1 cellular context compared by ENCODE assay signal in genomic region chr15:75620043-75620775, GRCh38.
TF ChIP-seq lines count a peak whose summit lies in the region.

No MANE protein-coding gene starts in this region.

TF ChIP-seq in GM23338, 12 proteins besides CTCF, POLR2A, EP300 and RAD21 (continued from another document):
- TF ChIP-seq ETS1 (IDR thresholded peaks at IDR 0.05) (no peak), EZH2phosphoT487 (IDR thresholded peaks at IDR 0.05; ENCODE audit: unreplicated experiment) (no peak), CREB1 (CRISPR knock-in tag; IDR thresholded peaks at IDR 0.05; ENCODE audit: low read depth) (no peak), STAT1 (IDR thresholded peaks at IDR 0.05; ENCODE audit: unreplicated experiment) (no peak)
- TF ChIP-seq, protein P1, sequence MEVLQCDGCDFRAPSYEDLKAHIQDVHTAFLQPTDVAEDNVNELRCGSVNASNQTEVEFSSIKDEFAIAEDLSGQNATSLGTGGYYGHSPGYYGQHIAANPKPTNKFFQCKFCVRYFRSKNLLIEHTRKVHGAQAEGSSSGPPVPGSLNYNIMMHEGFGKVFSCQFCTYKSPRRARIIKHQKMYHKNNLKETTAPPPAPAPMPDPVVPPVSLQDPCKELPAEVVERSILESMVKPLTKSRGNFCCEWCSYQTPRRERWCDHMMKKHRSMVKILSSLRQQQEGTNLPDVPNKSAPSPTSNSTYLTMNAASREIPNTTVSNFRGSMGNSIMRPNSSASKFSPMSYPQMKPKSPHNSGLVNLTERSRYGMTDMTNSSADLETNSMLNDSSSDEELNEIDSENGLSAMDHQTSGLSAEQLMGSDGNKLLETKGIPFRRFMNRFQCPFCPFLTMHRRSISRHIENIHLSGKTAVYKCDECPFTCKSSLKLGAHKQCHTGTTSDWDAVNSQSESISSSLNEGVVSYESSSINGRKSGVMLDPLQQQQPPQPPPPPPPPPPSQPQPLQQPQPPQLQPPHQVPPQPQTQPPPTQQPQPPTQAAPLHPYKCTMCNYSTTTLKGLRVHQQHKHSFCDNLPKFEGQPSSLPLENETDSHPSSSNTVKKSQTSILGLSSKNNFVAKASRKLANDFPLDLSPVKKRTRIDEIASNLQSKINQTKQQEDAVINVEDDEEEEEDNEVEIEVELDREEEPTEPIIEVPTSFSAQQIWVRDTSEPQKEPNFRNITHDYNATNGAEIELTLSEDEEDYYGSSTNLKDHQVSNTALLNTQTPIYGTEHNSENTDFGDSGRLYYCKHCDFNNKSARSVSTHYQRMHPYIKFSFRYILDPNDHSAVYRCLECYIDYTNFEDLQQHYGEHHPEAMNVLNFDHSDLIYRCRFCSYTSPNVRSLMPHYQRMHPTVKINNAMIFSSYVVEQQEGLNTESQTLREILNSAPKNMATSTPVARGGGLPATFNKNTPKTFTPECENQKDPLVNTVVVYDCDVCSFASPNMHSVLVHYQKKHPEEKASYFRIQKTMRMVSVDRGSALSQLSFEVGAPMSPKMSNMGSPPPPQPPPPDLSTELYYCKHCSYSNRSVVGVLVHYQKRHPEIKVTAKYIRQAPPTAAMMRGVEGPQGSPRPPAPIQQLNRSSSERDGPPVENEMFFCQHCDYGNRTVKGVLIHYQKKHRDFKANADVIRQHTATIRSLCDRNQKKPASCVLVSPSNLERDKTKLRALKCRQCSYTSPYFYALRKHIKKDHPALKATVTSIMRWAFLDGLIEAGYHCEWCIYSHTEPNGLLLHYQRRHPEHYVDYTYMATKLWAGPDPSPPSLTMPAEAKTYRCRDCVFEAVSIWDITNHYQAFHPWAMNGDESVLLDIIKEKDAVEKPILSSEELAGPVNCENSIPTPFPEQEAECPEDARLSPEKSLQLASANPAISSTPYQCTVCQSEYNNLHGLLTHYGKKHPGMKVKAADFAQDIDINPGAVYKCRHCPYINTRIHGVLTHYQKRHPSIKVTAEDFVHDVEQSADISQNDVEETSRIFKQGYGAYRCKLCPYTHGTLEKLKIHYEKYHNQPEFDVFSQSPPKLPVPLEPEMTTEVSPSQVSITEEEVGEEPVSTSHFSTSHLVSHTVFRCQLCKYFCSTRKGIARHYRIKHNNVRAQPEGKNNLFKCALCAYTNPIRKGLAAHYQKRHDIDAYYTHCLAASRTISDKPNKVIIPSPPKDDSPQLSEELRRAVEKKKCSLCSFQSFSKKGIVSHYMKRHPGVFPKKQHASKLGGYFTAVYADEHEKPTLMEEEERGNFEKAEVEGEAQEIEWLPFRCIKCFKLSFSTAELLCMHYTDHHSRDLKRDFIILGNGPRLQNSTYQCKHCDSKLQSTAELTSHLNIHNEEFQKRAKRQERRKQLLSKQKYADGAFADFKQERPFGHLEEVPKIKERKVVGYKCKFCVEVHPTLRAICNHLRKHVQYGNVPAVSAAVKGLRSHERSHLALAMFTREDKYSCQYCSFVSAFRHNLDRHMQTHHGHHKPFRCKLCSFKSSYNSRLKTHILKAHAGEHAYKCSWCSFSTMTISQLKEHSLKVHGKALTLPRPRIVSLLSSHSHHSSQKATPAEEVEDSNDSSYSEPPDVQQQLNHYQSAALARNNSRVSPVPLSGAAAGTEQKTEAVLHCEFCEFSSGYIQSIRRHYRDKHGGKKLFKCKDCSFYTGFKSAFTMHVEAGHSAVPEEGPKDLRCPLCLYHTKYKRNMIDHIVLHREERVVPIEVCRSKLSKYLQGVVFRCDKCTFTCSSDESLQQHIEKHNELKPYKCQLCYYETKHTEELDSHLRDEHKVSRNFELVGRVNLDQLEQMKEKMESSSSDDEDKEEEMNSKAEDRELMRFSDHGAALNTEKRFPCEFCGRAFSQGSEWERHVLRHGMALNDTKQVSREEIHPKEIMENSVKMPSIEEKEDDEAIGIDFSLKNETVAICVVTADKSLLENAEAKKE (CRISPR knock-in tag; IDR thresholded peaks at IDR 0.05) = no peak
